Comparison of ENCODE assay signal across 1 cellular context in the genomic region with DNA sequence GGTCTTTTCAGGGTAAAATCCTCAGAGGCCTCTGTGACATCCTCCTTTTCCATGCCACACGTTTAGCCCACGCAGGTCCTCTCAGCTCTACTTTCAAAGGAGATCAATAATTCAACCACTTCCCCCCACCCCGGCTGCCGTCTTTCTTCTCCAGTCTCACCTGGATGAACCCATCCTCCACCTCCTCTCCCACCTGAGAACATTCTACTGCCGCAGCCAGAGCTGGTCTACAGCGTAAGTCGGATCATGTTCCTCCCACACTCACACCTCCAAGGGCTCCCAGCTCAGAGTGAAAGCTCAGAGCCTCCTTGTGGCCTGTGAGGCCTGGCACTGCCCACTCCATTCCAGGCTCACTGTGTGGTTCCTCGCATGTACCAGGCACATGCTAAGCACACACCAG.
TF ChIP-seq lines count a peak whose summit lies in the region.

No MANE protein-coding gene starts in this region.

TF ChIP-seq in SK-N-SH treated with all-trans-retinoic acid at 6 μM for 48 hours, 23 proteins besides CTCF, POLR2A, EP300 and RAD21 (continued from another document):
- TF ChIP-seq BACH2 (CRISPR knock-in tag; IDR thresholded peaks at IDR 0.05; ENCODE audit: borderline replicate concordance): no peak
- TF ChIP-seq ZNF70 (CRISPR knock-in tag; IDR thresholded peaks at IDR 0.05): no peak
- TF ChIP-seq GLIS3 (CRISPR knock-in tag; IDR thresholded peaks at IDR 0.05): no peak
- no peak for TF ChIP-seq PPARA (CRISPR knock-in tag; IDR thresholded peaks at IDR 0.05; ENCODE audit: borderline replicate concordance)
- no peak for TF ChIP-seq CSDC2 (CRISPR knock-in tag; IDR thresholded peaks at IDR 0.05)
- no peak for TF ChIP-seq ZFP30 (CRISPR knock-in tag; IDR thresholded peaks at IDR 0.05)
- TF ChIP-seq, protein P1, sequence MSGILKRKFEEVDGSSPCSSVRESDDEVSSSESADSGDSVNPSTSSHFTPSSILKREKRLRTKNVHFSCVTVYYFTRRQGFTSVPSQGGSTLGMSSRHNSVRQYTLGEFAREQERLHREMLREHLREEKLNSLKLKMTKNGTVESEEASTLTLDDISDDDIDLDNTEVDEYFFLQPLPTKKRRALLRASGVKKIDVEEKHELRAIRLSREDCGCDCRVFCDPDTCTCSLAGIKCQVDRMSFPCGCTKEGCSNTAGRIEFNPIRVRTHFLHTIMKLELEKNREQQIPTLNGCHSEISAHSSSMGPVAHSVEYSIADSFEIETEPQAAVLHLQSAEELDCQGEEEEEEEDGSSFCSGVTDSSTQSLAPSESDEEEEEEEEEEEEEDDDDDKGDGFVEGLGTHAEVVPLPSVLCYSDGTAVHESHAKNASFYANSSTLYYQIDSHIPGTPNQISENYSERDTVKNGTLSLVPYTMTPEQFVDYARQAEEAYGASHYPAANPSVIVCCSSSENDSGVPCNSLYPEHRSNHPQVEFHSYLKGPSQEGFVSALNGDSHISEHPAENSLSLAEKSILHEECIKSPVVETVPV (CRISPR knock-in tag; IDR thresholded peaks at IDR 0.05): no peak
